ENCODE assay signal across 21 cellular contexts in genomic region chr6:95496769-95497426, GRCh38.
"Had no signal": no experiment of that assay in that cellular context is flagged by ENCODE, and none has a peak within 500 bp of the region (broad histone marks: within the 10 kb centered on the region; RNA-seq: fewer than 3 reads in every experiment).

No MANE protein-coding gene starts in this region.

- DNase-seq: Kasumi-1, MM.1S, NCI-H1105, NCI-H1436 treated with DMSO at 0.1 percent for 48 hours, NCI-H1694, NCI-H1930, NCI-H2081, NCI-H2171 treated with DMSO at 0.1 percent for 48 hours, NCI-H345, NCI-H446 treated with DMSO at 0.1 percent for 48 hours, NCI-H524, NCI-H526 treated with DMSO at 0.1 percent for 48 hours, NCI-H748 treated with DMSO at 0.1 percent for 48 hours, RPMI8226, SHP77, SK-N-SH, SW 1271, T-cell had no signal

- H3K4me3 Mint-ChIP-seq: IgD-negative memory B cell, T-cell had no signal

- H3K27me3 Mint-ChIP-seq: IgD-negative memory B cell had no signal

- H3K4me2 ChIP-seq: KMS-11, SK-N-SH had no signal

- H3K27ac ChIP-seq: KMS-11 had no signal

- H3K9me3 ChIP-seq: SK-N-SH had no signal

- H3K27ac Mint-ChIP-seq: IgD-negative memory B cell, T-cell had no signal

- H3K9ac ChIP-seq: KMS-11, SK-N-SH had no signal

- H3K4me3 ChIP-seq: K562 had no signal

- ATAC-seq: K562, T-cell had no signal

- H3K36me3 Mint-ChIP-seq: IgD-negative memory B cell, T-cell had no signal
